ENCODE assay signal across 1 cellular context in the genomic region with DNA sequence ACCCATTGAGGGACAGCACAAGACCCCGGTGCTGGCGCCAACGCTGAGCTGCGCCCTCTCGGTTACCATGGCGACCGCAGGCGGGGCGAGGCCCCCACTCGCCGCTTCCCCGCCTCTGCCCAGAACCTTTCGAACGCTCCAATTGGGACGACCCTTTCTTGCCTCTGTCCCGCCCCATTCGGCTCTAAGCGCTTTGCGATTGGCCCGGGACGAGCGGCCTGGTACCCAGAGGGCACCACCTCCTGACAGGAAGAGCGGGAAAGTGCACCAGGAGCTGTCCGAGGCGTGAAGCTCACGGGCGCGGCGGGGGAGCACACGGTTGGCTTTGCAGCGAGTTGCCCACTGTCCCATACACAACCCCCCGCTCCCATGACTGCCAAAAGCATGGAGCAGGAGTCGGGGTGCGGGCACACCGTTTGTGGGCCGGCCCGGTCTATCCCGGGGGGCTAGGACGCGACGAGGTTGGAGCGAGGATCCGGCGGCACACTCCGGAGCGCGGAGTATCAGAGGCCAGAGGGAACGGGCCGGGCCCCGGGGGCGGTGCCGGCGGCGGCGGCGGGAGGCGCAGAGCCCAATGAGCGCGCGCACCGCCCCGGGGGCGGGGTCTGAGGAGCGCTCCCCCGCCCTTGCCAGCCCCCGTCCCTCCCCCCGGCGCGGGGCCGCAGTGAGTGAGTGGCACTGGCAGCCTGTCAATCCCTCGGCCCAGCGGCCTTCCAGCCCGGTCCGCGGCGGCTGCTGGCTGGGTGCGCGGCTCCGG.
A peak's percentile ranks its signal among the peaks of the same experiment; 100 is the strongest.
TF ChIP-seq lines count a peak whose summit lies in the region.

No MANE protein-coding gene starts in this region.

TF ChIP-seq in A549, 52 proteins besides CTCF, POLR2A, EP300 and RAD21 (continued from another document):
- TF ChIP-seq HOXB13 (CRISPR knock-in tag; IDR thresholded peaks at IDR 0.05; ENCODE audit: low read depth) (peak; percentile 93), NFE2L2 (conservative IDR thresholded peaks at IDR 0.05; ENCODE audit: low read length) (no peak), JUNB (IDR thresholded peaks at IDR 0.05) (no peak), ATOH8 (CRISPR knock-in tag; IDR thresholded peaks at IDR 0.05; ENCODE audit: low read depth) (peak; percentile 90; the same call in 1 of the 2 replicates), HES2 (IDR thresholded peaks at IDR 0.05) (no peak), EHF (CRISPR knock-in tag; IDR thresholded peaks at IDR 0.05) (peak; percentile 85), CHD4 (IDR thresholded peaks at IDR 0.05; ENCODE audit: borderline replicate concordance) (no peak), CHD2 (IDR thresholded peaks at IDR 0.05; ENCODE audit: low read length, partially characterized antibody) (no peak), MAZ (IDR thresholded peaks at IDR 0.05; ENCODE audit: borderline replicate concordance, low read depth, low read length) (no peak; the same call in 1 of the 2 replicates), HOXB5 (CRISPR knock-in tag; IDR thresholded peaks at IDR 0.05) (peak; percentile 88), FOSL2 (IDR thresholded peaks at IDR 0.05) (no peak), FOSL2 (CRISPR knock-in tag; IDR thresholded peaks at IDR 0.05) (peak; percentile 23), NR3C1 (IDR thresholded peaks at IDR 0.05) (no peak), MAX (IDR thresholded peaks at IDR 0.05) (peak; percentile 100), FOXS1 (CRISPR knock-in tag; IDR thresholded peaks at IDR 0.05) (peak; percentile 53; the same call in 1 of the 2 replicates), SMC3 (IDR thresholded peaks at IDR 0.05) (no peak), ESRRA (IDR thresholded peaks at IDR 0.05; ENCODE audit: borderline replicate concordance, low read length) (no peak), POLR2AphosphoS2 (conservative IDR thresholded peaks at IDR 0.05; ENCODE audit: low read length) (no peak), HMGXB4 (CRISPR knock-in tag; IDR thresholded peaks at IDR 0.05; ENCODE audit: borderline replicate concordance) (no peak), PHF8 (IDR thresholded peaks at IDR 0.05; ENCODE audit: borderline replicate concordance, low read depth) (peak; percentile 35; the same call in 1 of the 2 replicates), REST (IDR thresholded peaks at IDR 0.05) (no peak), GATA3 (IDR thresholded peaks at IDR 0.05; ENCODE audit: borderline replicate concordance) (no peak; the same call in 1 of the 2 replicates), TFCP2L1 (CRISPR knock-in tag; IDR thresholded peaks at IDR 0.05) (no peak; the same call in 1 of the 2 replicates), ZC3H11A (IDR thresholded peaks at IDR 0.05) (no peak), ZFP36 (IDR thresholded peaks at IDR 0.05; ENCODE audit: borderline replicate concordance, partially characterized antibody) (no peak)
- TF ChIP-seq, protein P1, sequence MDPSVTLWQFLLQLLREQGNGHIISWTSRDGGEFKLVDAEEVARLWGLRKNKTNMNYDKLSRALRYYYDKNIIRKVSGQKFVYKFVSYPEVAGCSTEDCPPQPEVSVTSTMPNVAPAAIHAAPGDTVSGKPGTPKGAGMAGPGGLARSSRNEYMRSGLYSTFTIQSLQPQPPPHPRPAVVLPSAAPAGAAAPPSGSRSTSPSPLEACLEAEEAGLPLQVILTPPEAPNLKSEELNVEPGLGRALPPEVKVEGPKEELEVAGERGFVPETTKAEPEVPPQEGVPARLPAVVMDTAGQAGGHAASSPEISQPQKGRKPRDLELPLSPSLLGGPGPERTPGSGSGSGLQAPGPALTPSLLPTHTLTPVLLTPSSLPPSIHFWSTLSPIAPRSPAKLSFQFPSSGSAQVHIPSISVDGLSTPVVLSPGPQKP (IDR thresholded peaks at IDR 0.05; ENCODE audit: low read depth, low read length) = no peak
- TF ChIP-seq, protein P2, sequence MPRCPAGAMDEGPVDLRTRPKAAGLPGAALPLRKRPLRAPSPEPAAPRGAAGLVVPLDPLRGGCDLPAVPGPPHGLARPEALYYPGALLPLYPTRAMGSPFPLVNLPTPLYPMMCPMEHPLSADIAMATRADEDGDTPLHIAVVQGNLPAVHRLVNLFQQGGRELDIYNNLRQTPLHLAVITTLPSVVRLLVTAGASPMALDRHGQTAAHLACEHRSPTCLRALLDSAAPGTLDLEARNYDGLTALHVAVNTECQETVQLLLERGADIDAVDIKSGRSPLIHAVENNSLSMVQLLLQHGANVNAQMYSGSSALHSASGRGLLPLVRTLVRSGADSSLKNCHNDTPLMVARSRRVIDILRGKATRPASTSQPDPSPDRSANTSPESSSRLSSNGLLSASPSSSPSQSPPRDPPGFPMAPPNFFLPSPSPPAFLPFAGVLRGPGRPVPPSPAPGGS (IDR thresholded peaks at IDR 0.05) = no peak; the same call in 2 of the 3 replicates
